9 cellular contexts compared by ENCODE assay signal in genomic region chr2:73931531-73932500, GRCh38. TPM values are rescaled to one million over a fixed set of nuclear protein-coding genes. Genes with fewer than 3 reads are reported as not detected.
DNase-seq lines count a peak whose midpoint lies in the region; ATAC-seq, FAIRE-seq and TF ChIP-seq lines count a peak whose summit lies in the region.
"Had no signal": no experiment of that assay in that cellular context is flagged by ENCODE, and none has a peak within 500 bp of the region (broad histone marks: within the 10 kb centered on the region; RNA-seq: fewer than 3 reads in every experiment).

No MANE protein-coding gene starts in this region.

- DNase-seq in AG08396 (ENCODE audit: low spot score) (peak; percentile 16), RCC 7860 (ENCODE audit: low spot score) (peak; percentile 67), nephron progenitor cell (no peak), MV-4-11 (lab: John Stamatoyannopoulos, UW) (no peak), GM10266 (ENCODE audit: extremely low spot score) (no peak), GM19238 (ENCODE audit: insufficient read length, low spot score) (no peak), mucosa of gallbladder (ENCODE audit: low spot score) (no peak)
- DNase-seq in activated naive CD8-positive, alpha-beta T cell treated with anti-CD3 and anti-CD28 coated beads, Interleukin-2, amount 50 U/mL, for 24 hours, result peak; percentile 43
- DNase-seq: T-helper 9 cell had no signal

- no peaks in the 10 kb centered on the region for H3K9me3 Mint-ChIP-seq in activated naive CD8-positive, alpha-beta T cell treated with anti-CD3 and anti-CD28 coated beads, Interleukin-2, amount 50 U/mL, for 24 hours
- no peaks in the 10 kb centered on the region for H3K9me3 Mint-ChIP-seq in nephron progenitor cell

- no peaks in the 10 kb centered on the region for H3K27me3 Mint-ChIP-seq in activated naive CD8-positive, alpha-beta T cell treated with anti-CD3 and anti-CD28 coated beads, Interleukin-2, amount 50 U/mL, for 24 hours
- H3K27me3 Mint-ChIP-seq in nephron progenitor cell (ENCODE audit: low read depth, poor library complexity), result no peaks in the 10 kb centered on the region

- peak; percentile 76 for FAIRE-seq in RCC 7860 (lab: Jason Lieb, UNC)

- TF ChIP-seq CTCF in nephron progenitor cell (IDR thresholded peaks at IDR 0.05) (no peak), GM10266 (IDR thresholded peaks at IDR 0.05; ENCODE audit: control insufficient read depth, insufficient read depth, low read depth, missing control alignments) (no peak)

- peak overlapping the region; percentile 80 for H3K27ac Mint-ChIP-seq in activated naive CD8-positive, alpha-beta T cell treated with anti-CD3 and anti-CD28 coated beads, Interleukin-2, amount 50 U/mL, for 24 hours
- H3K27ac Mint-ChIP-seq in nephron progenitor cell, result peak overlapping the region; percentile 45

- peaks cover 76% of the 10 kb centered on the region for H3K4me1 Mint-ChIP-seq in activated naive CD8-positive, alpha-beta T cell treated with anti-CD3 and anti-CD28 coated beads, Interleukin-2, amount 50 U/mL, for 24 hours
- peaks cover 41% of the 10 kb centered on the region for H3K4me1 Mint-ChIP-seq in nephron progenitor cell

- peaks cover 30% of the 10 kb centered on the region for H3K36me3 Mint-ChIP-seq in activated naive CD8-positive, alpha-beta T cell treated with anti-CD3 and anti-CD28 coated beads, Interleukin-2, amount 50 U/mL, for 24 hours (ENCODE audit: low read depth)
- peaks cover 26% of the 10 kb centered on the region for H3K36me3 Mint-ChIP-seq in nephron progenitor cell (ENCODE audit: low read depth)

- peak; percentile 97 for ATAC-seq in activated naive CD8-positive, alpha-beta T cell treated with anti-CD3 and anti-CD28 coated beads, Interleukin-2, amount 50 U/mL, for 24 hours

- H3K4me3 Mint-ChIP-seq in activated naive CD8-positive, alpha-beta T cell treated with anti-CD3 and anti-CD28 coated beads, Interleukin-2, amount 50 U/mL, for 24 hours, result peak overlapping the region; percentile 37
- no peak overlapping the region for H3K4me3 Mint-ChIP-seq in nephron progenitor cell

RNA-seq across cellular contexts. Expression of gene DGUOK, which starts 5.1 kb away (rescaled TPM):
- 45.4 TPM for total RNA-seq in mucosa of gallbladder

RNA-seq across cellular contexts. Expression of gene ACTG2, which starts 39.0 kb away (rescaled TPM):
- 2,669 TPM for total RNA-seq in mucosa of gallbladder

RNA-seq across cellular contexts. Expression of gene TET3, which starts 52.9 kb away (rescaled TPM):
- 19.3 TPM for total RNA-seq in mucosa of gallbladder

Comparison
In these comparisons a context has a peak if more than half of its experiments do, and no peak if none do; other contexts are left out.
1. DNase-seq: peak in AG08396 (single experiment), RCC 7860 (single experiment) and activated naive CD8-positive, alpha-beta T cell treated with anti-CD3 and anti-CD28 coated beads, Interleukin-2, amount 50 U/mL, for 24 hours (single experiment); none in nephron progenitor cell (single experiment), MV-4-11 (single experiment), GM10266 (single experiment), GM19238 (single experiment) and mucosa of gallbladder (single experiment).